ENCODE assay signal across 8 cellular contexts in the genomic region with DNA sequence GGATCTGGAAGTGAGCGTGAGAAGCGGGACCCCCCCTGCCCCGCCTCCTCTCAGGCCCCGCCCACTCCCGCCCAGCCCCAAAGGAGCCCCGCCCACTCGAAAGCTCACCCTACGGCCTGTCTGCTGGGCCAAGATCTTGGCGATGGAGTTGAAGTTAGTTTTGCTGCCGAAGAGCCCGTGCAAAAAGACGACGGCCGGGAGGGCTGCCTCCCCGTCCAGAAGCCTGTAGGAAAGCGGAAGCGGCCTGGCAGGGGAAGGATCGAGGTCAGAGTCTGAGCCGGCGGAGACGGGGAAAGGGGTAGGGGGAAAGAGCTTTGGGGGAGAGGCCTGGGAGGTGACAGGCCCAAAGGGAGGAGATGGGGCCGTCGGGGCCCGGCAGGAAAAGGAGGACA. TPM values are rescaled to one million over a fixed set of nuclear protein-coding genes. Genes with fewer than 3 reads are reported as not detected.
DNase-seq lines count a peak whose midpoint lies in the region; ATAC-seq, FAIRE-seq and TF ChIP-seq lines count a peak whose summit lies in the region.

No MANE protein-coding gene starts in this region.

- H2BK5ac ChIP-seq in IMR-90 (ENCODE audit: low read depth, low read length, poor library complexity, severe bottlenecking) = peak overlapping the region; percentile 1

- H3K4me1 Mint-ChIP-seq in T-helper 17 cell = peaks cover 8% of the 10 kb centered on the region

- WGBS in IMR-90 (ENCODE audit: extremely low coverage in 2 of 2, insufficient read length in 1 of 2), 2 experiments = 10% methylated on average over 2 of the region's 24 CpGs; no CpG with 5 or more reads in 1 of the 2 experiments
- under 1% methylated on average over 20 of the region's 24 CpGs for WGBS in K562 (ENCODE audit: insufficient coverage, low coverage, missing lambda C conversion rate)
- no CpG with 5 or more reads among the region's 24 CpGs for WGBS in iPS DF 6.9 (ENCODE audit: insufficient coverage, insufficient read length)

- in situ Hi-C loops in IMR-90 (cut with MboI; ENCODE audit: low sequenced_read_pairs) (no loop called here), K562 (cut with MboI) (loop anchor here (10.0 kb wide), 1 partner anchor 403 kb away; no protein-coding TSS in a partner anchor)

- H3K27me3 Mint-ChIP-seq in T-helper 17 cell = no peaks in the 10 kb centered on the region

- H2AFZ ChIP-seq in IMR-90 (replicated peaks; ENCODE audit: low read length, poor library complexity) (peak overlapping the region; percentile 92), K562 (ENCODE audit: low read depth, low read length) (peak overlapping the region; percentile 89)

- H2AK5ac ChIP-seq in IMR-90 (ENCODE audit: low read depth, low read length) = peak overlapping the region; percentile 11; the same call in 1 of the 2 replicates

- peaks cover 8% of the 10 kb centered on the region for H3K9me1 ChIP-seq in IMR-90 (ENCODE audit: insufficient read depth, low read length)
- peaks cover 4% of the 10 kb centered on the region for H3K9me1 ChIP-seq in K562 (ENCODE audit: control insufficient read depth, insufficient read depth, low read length)

- no peak overlapping the region for H4K5ac ChIP-seq in IMR-90 (ENCODE audit: low read depth, low read length)

- no peak for TF ChIP-seq RAD21 in IMR-90 (IDR thresholded peaks at IDR 0.05; ENCODE audit: low read length)
- no peak for TF ChIP-seq RAD21 in K562 (CRISPR knock-in tag; conservative IDR thresholded peaks at IDR 0.05 in 1 of 2, IDR thresholded peaks at IDR 0.05 in 1 of 2)

- peaks cover 19% of the 10 kb centered on the region for H3K79me2 ChIP-seq in K562 (ENCODE audit: control insufficient read depth, insufficient read depth, low read length)

- H4K8ac ChIP-seq in IMR-90 (ENCODE audit: low read depth in 2 of 2, low read length in 2 of 2) = peak overlapping the region in 1 of 2 experiments; percentile 39; a peak in 1 of 4 replicates

- H3K4ac ChIP-seq in IMR-90 (ENCODE audit: low read depth, low read length) = peak overlapping the region; percentile 52; the same call in 1 of the 2 replicates

- H4K20me1 ChIP-seq in IMR-90 (ENCODE audit: insufficient read depth, low read length) (peaks cover 3% of the 10 kb centered on the region; the same call in 1 of the 2 replicates), K562 (replicated peaks; ENCODE audit: control insufficient read depth, insufficient read depth, low read length) (peaks cover 21% of the 10 kb centered on the region)

- H3K36me3 ChIP-seq in IMR-90 (ENCODE audit: control insufficient read depth, insufficient read depth, low read length) (0 out of 2 replicates have a peak, but pooled peaks cover 6% of the 10 kb centered on the region), K562 (ENCODE audit: control insufficient read depth, insufficient read depth, low read length) (peaks cover 24% of the 10 kb centered on the region), iPS DF 6.9 (ENCODE audit: control insufficient read depth, insufficient read depth, low read length) (peaks cover 7% of the 10 kb centered on the region; the same call in 1 of the 2 replicates)

- CTCF ChIA-PET in IMR-90 (lab: Yijun Ruan, JAX) = interaction anchor here (1.6 kb wide), 1 partner anchor 13 kb away, joined by 6 read pairs; no protein-coding TSS in a partner anchor
- CTCF ChIA-PET in K562 (lab: Yijun Ruan, JAX; ENCODE audit: low intra/inter-chr PET ratio) = no interaction called here

- H3K14ac ChIP-seq in IMR-90 (replicated peaks; ENCODE audit: low read depth, low read length) = peak overlapping the region; percentile 25; the same call in 1 of the 2 replicates

- no peak overlapping the region for H3K18ac ChIP-seq in IMR-90 (ENCODE audit: low read depth, low read length)

- no TSS peak for BruUV-seq in IMR-90 (replicated peaks; lab: Mats Ljungman, UMichigan)
- BruUV-seq in K562 (replicated peaks; lab: Mats Ljungman, UMichigan) = TSS peak; percentile 59

- H3K4me3 ChIP-seq in IMR-90 (ENCODE audit: insufficient read depth, low read depth, low read length) (peak overlapping the region; percentile 99), K562 (peak overlapping the region; percentile 62), iPS DF 6.9 (ENCODE audit: low read length) (peak overlapping the region; percentile 75; the same call in 1 of the 2 replicates), skeletal muscle cell (ENCODE audit: low read depth, low read length) (peak overlapping the region; percentile 82)

- peak overlapping the region; percentile 95 for H3K4me2 ChIP-seq in IMR-90 (ENCODE audit: low read depth, low read length)
- H3K4me2 ChIP-seq in K562 (ENCODE audit: insufficient read depth, low read length) = peak overlapping the region; percentile 91

- H2BK20ac ChIP-seq in IMR-90 (ENCODE audit: low read depth, low read length) = no peak overlapping the region

- peaks cover 5 to 27% of the 10 kb centered on the region in 2 experiments; a peak in 3 of 4 replicates for H3K79me1 ChIP-seq in IMR-90 (ENCODE audit: low read depth in 1 of 2, low read length in 2 of 2)

- peaks cover 7% of the 10 kb centered on the region for H3K4me1 ChIP-seq in IMR-90 (ENCODE audit: control insufficient read depth, insufficient read depth, low read length)
- H3K4me1 ChIP-seq in K562 (replicated peaks in 1 of 2; ENCODE audit: control insufficient read depth in 2 of 2, insufficient read depth in 2 of 2, low read length in 2 of 2) = peaks cover 2 to 58% of the 10 kb centered on the region in 2 experiments; a peak in 4 of 5 replicates
- H3K4me1 ChIP-seq in iPS DF 6.9 (ENCODE audit: control insufficient read depth, insufficient read depth, low read length) = peaks cover 7% of the 10 kb centered on the region; the same call in 1 of the 2 replicates

- DNase-seq in IMR-90 (peak; percentile 25), T-helper 17 cell (peak in 2 of 3 donors; percentile 66 to 67), K562 (ENCODE audit: extremely low read depth in 1 of 4, low spot score in 3 of 4) (peak; percentile 86 to 95 (median 94)), iPS DF 6.9 (ENCODE audit: low read depth, low spot score) (no peak), skeletal muscle cell (ENCODE audit: low read depth) (no peak)

- peak overlapping the region; percentile 93 for H3K4me3 Mint-ChIP-seq in T-helper 17 cell

- no peaks in the 10 kb centered on the region for H3K9me3 ChIP-seq in IMR-90 (ENCODE audit: control insufficient read depth, insufficient read depth, low read length)
- no peaks in the 10 kb centered on the region for H3K9me3 ChIP-seq in T-helper 17 cell (ENCODE audit: control insufficient read depth, low read length, poor library complexity, severe bottlenecking)
- no peaks in the 10 kb centered on the region for H3K9me3 ChIP-seq in K562 (replicated peaks; ENCODE audit: control insufficient read depth, insufficient read depth, low read depth, low read length)
- no peaks in the 10 kb centered on the region for H3K9me3 ChIP-seq in iPS DF 6.9 (ENCODE audit: control insufficient read depth, insufficient read depth, low read length)

- POLR2A ChIA-PET in IMR-90 (lab: Charles Lee; ENCODE audit: unreplicated experiment) (interaction anchor here (0.5 kb wide), 1 partner anchor 62 kb away, joined by 4 read pairs; no protein-coding TSS in a partner anchor), K562 (lab: Yijun Ruan, JAX) (interaction anchor here (0.5 to 2.3 kb wide), 7 partner anchors 10 to 216 kb away, joined by 3 to 9 read pairs (median 5); partner anchors contain the start of gene BAZ1B)

- no peak overlapping the region for H2BK15ac ChIP-seq in IMR-90 (ENCODE audit: low read depth, low read length)

- H2AK9ac ChIP-seq in IMR-90 (replicated peaks; ENCODE audit: low read depth, low read length, poor library complexity) = peak overlapping the region; percentile 75

- no peak for TF ChIP-seq EP300 in K562 (IDR thresholded peaks at IDR 0.05; ENCODE audit: low read length)

- peak; percentile 56 for FAIRE-seq in K562 (lab: Jason Lieb, UNC)

- H3K9ac ChIP-seq in IMR-90 (ENCODE audit: low read depth, low read length) = peak overlapping the region; percentile 65
- H3K9ac ChIP-seq in K562 (ENCODE audit: insufficient read depth in 1 of 2, low read depth in 2 of 2, low read length in 2 of 2) = peak overlapping the region; percentile 84 to 100

- peak overlapping the region; percentile 77 for H3K27ac Mint-ChIP-seq in T-helper 17 cell

- H3K27ac ChIP-seq in 22Rv1 = peak overlapping the region; percentile 100
- peak overlapping the region; percentile 69 for H3K27ac ChIP-seq in IMR-90 (ENCODE audit: insufficient read depth, low read length)
- H3K27ac ChIP-seq in K562 (ENCODE audit: extremely low read depth, low read depth, low read length) = peak overlapping the region; percentile 91
- no peak overlapping the region for H3K27ac ChIP-seq in iPS DF 6.9 (ENCODE audit: low read length)

- TF ChIP-seq POLR2A in GM15510 (IDR thresholded peaks at IDR 0.05; ENCODE audit: borderline replicate concordance, extremely low read depth, insufficient read length) (peak; percentile 4), IMR-90 (IDR thresholded peaks at IDR 0.05; ENCODE audit: low read depth, low read length) (no peak), K562 (conservative IDR thresholded peaks at IDR 0.05) (no peak)

- H3K36me3 Mint-ChIP-seq in T-helper 17 cell (ENCODE audit: low read depth) = no peaks in the 10 kb centered on the region

- 0 out of 2 replicates have a peak overlapping the region, but pooled peaks have one; percentile 26 for H3K56ac ChIP-seq in IMR-90 (ENCODE audit: extremely low read depth, insufficient read depth, low read length)

- intact Hi-C loops in IMR-90 (cut with micrococcal nuclease) (loop anchor here (5.0 kb wide), 1 partner anchor 114 kb away; no protein-coding TSS in a partner anchor), K562 (cut with micrococcal nuclease) (loop anchor here (2.0 to 10.0 kb wide), 2 partner anchors 117 to 403 kb away; no protein-coding TSS in a partner anchor)

- H2BK120ac ChIP-seq in IMR-90 (ENCODE audit: low read depth, low read length) = no peak overlapping the region

- no peak overlapping the region for H3K23ac ChIP-seq in IMR-90 (ENCODE audit: low read depth, low read length)

- ATAC-seq in IMR-90 (ENCODE audit: low read depth) (peak; percentile 62), T-helper 17 cell (peak; percentile 10), K562 (peak; percentile 72), HG02588 (IDR thresholded peaks at IDR 0.05; ENCODE audit: unreplicated experiment) (no peak)

- no peak overlapping the region for H4K91ac ChIP-seq in IMR-90 (ENCODE audit: insufficient read depth, low read depth, low read length)

- TF ChIP-seq CTCF in 22Rv1 (IDR thresholded peaks at IDR 0.05) (no peak), IMR-90 (conservative IDR thresholded peaks at IDR 0.05; ENCODE audit: low read depth, low read length) (no peak), K562 (IDR thresholded peaks at IDR 0.05 in 2 of 3, conservative IDR thresholded peaks at IDR 0.05 in 1 of 3; ENCODE audit: insufficient read depth in 2 of 3, low read depth in 1 of 3, low read length in 3 of 3) (no peak)

- H3K27me3 ChIP-seq in IMR-90 (ENCODE audit: control insufficient read depth, insufficient read depth, low read length) = no peaks in the 10 kb centered on the region
- H3K27me3 ChIP-seq in K562 (ENCODE audit: control insufficient read depth in 2 of 2, insufficient read depth in 2 of 2, low read length in 2 of 2) = no peaks in the 10 kb centered on the region
- H3K27me3 ChIP-seq in iPS DF 6.9 (ENCODE audit: control insufficient read depth, insufficient read depth, low read length) = no peaks in the 10 kb centered on the region

- dilution Hi-C loops in IMR-90 (cut with HindIII; ENCODE audit: low sequenced_read_pairs, unreplicated experiment) = no loop called here

RNA-seq across cellular contexts. Expression of gene ABHD11, which starts 0.4 kb away (rescaled TPM):
- total RNA-seq in IMR-90 (2012; rRNA removed) = 13.4 and 14.2 TPM in 2 replicates
- polyA plus RNA-seq in IMR-90 (2012; rRNA removed) = 19.9 and 22.6 TPM in 2 replicates
- 16.7 and 17.6 TPM in 2 replicates for polyA plus RNA-seq in IMR-90 (2012; cell fraction: cytosol; rRNA removed)
- polyA plus RNA-seq in IMR-90 (2012; cell fraction: nucleus; rRNA removed; ENCODE audit: low replicate concordance) = 7.5 and 18.0 TPM in 2 replicates
- 10 to 100 TPM; 14.0 to 15.1 TPM for total RNA-seq in T-helper 17 cell
- 36.5 and 95.8 TPM in 2 replicates for total RNA-seq in K562 (2011; cell fraction: chromatin; rRNA removed; ENCODE audit: low replicate concordance)
- total RNA-seq in K562 (2011; cell fraction: nucleolus; rRNA removed) = 87.9 and 90.7 TPM in 2 replicates
- 50.6 and 64.7 TPM in 2 replicates for total RNA-seq in K562 (2011; cell fraction: nucleoplasm; rRNA removed)
- 44.2 and 52.6 TPM in 2 replicates for total RNA-seq in K562 (2014; rRNA removed)
- total RNA-seq in K562 (2014; rRNA removed; fragmentation: Illumina TruSeq; extraction: Trizol) = 11.7 and 13.2 TPM in 2 replicates
- total RNA-seq in K562 (2015; rRNA removed; fragmentation: Illumina TruSeq; extraction: Trizol) = 17.5 and 17.9 TPM in 2 replicates
- total RNA-seq in K562 (2021) = 32.6 and 37.3 TPM in 2 replicates
- polyA plus RNA-seq in K562 (2011; rRNA removed) = 18.4 and 18.9 TPM in 2 replicates
- 22.5 and 50.4 TPM in 2 replicates for polyA plus RNA-seq in K562 (2011; cell fraction: cytosol; rRNA removed)
- 22.8 and 51.7 TPM in 2 replicates for polyA plus RNA-seq in K562 (2011; cell fraction: nucleus; rRNA removed)
- polyA plus RNA-seq in K562 (2012) = 24.2 and 35.9 TPM in 2 replicates
- 25.5 and 26.3 TPM in 2 replicates for polyA plus RNA-seq in K562 (2014; fragmentation: Illumina TruSeq; extraction: Trizol)
- 1 to 10 TPM; 7.7 to 8.6 TPM for polyA plus RNA-seq in K562 (2014; fragmentation: Nextera tagmentation; extraction: Ambion mirVana)
- polyA plus RNA-seq in K562 (2014; rRNA removed) = 40.7 and 41.7 TPM in 2 replicates
- polyA minus RNA-seq in K562 (2011; rRNA and poly(A)+ RNA removed) = 5.8 and 10.2 TPM in 2 replicates
- polyA minus RNA-seq in K562 (2011; cell fraction: cytosol; rRNA and poly(A)+ RNA removed) = 7.9 and 9.4 TPM in 2 replicates
- polyA minus RNA-seq in K562 (2011; cell fraction: nucleus; rRNA and poly(A)+ RNA removed) = 33.2 and 40.7 TPM in 2 replicates

RNA-seq across cellular contexts. Expression of gene STX1A, which starts 18.7 kb away (rescaled TPM):
- 9.3 and 10.0 TPM in 2 replicates for total RNA-seq in IMR-90 (2012; rRNA removed)
- polyA plus RNA-seq in IMR-90 (2012; rRNA removed) = 22.0 and 22.6 TPM in 2 replicates
- polyA plus RNA-seq in IMR-90 (2012; cell fraction: cytosol; rRNA removed) = 9.5 and 18.4 TPM in 2 replicates
- polyA plus RNA-seq in IMR-90 (2012; cell fraction: nucleus; rRNA removed; ENCODE audit: low replicate concordance) = 99.0 and 183 TPM in 2 replicates
- total RNA-seq in T-helper 17 cell = 10 to 100 TPM; 18.4 to 21.2 TPM
- 30.3 and 77.9 TPM in 2 replicates for total RNA-seq in K562 (2011; cell fraction: chromatin; rRNA removed; ENCODE audit: low replicate concordance)
- 38.9 and 39.9 TPM in 2 replicates for total RNA-seq in K562 (2011; cell fraction: nucleolus; rRNA removed)
- 23.4 and 25.5 TPM in 2 replicates for total RNA-seq in K562 (2011; cell fraction: nucleoplasm; rRNA removed)
- 9.1 and 9.9 TPM in 2 replicates for total RNA-seq in K562 (2014; rRNA removed)
- 2.3 and 3.9 TPM in 2 replicates for total RNA-seq in K562 (2014; rRNA removed; fragmentation: Illumina TruSeq; extraction: Trizol)
- 6.3 and 9.6 TPM in 2 replicates for total RNA-seq in K562 (2015; rRNA removed; fragmentation: Illumina TruSeq; extraction: Trizol)
- 8.0 and 8.9 TPM in 2 replicates for total RNA-seq in K562 (2021)
- polyA plus RNA-seq in K562 (2011; rRNA removed) = 6.7 and 7.5 TPM in 2 replicates
- polyA plus RNA-seq in K562 (2011; cell fraction: cytosol; rRNA removed) = 5.7 and 9.2 TPM in 2 replicates
- polyA plus RNA-seq in K562 (2011; cell fraction: nucleus; rRNA removed) = 47.5 and 68.0 TPM in 2 replicates
- 7.2 and 8.0 TPM in 2 replicates for polyA plus RNA-seq in K562 (2012)
- 6.1 and 9.9 TPM in 2 replicates for polyA plus RNA-seq in K562 (2014; fragmentation: Illumina TruSeq; extraction: Trizol)
- polyA plus RNA-seq in K562 (2014; fragmentation: Nextera tagmentation; extraction: Ambion mirVana) = under 1 TPM; 0.04 to 0.15 TPM
- 11.7 and 15.1 TPM in 2 replicates for polyA plus RNA-seq in K562 (2014; rRNA removed)
- 14.4 and 26.2 TPM in 2 replicates for polyA minus RNA-seq in K562 (2011; rRNA and poly(A)+ RNA removed)
- polyA minus RNA-seq in K562 (2011; cell fraction: cytosol; rRNA and poly(A)+ RNA removed) = 6.7 and 8.3 TPM in 2 replicates
- polyA minus RNA-seq in K562 (2011; cell fraction: nucleus; rRNA and poly(A)+ RNA removed) = 9.0 and 13.7 TPM in 2 replicates

RNA-seq across cellular contexts. Expression of gene CLDN3, which starts 31.9 kb away (rescaled TPM):
- 0.18 TPM in 1 of 2 replicates, not detected in the other for total RNA-seq in IMR-90 (2012; rRNA removed)
- polyA plus RNA-seq in IMR-90 (2012; rRNA removed) = 0.12 and 0.16 TPM in 2 replicates
- 0.30 and 0.37 TPM in 2 replicates for polyA plus RNA-seq in IMR-90 (2012; cell fraction: cytosol; rRNA removed)
- polyA plus RNA-seq in IMR-90 (2012; cell fraction: nucleus; rRNA removed; ENCODE audit: low replicate concordance) = 0.12 TPM in 1 of 2 replicates, not detected in the other
- not detected for total RNA-seq in T-helper 17 cell
- not detected in 2 replicates for total RNA-seq in K562 (2011; cell fraction: chromatin; rRNA removed; ENCODE audit: low replicate concordance)
- not detected in 2 replicates for total RNA-seq in K562 (2011; cell fraction: nucleolus; rRNA removed)
- total RNA-seq in K562 (2011; cell fraction: nucleoplasm; rRNA removed) = not detected in 2 replicates
- not detected in 2 replicates for total RNA-seq in K562 (2014; rRNA removed)
- not detected in 2 replicates for total RNA-seq in K562 (2014; rRNA removed; fragmentation: Illumina TruSeq; extraction: Trizol)
- not detected in 2 replicates for total RNA-seq in K562 (2015; rRNA removed; fragmentation: Illumina TruSeq; extraction: Trizol)
- 0.29 TPM in 1 of 2 replicates, not detected in the other for total RNA-seq in K562 (2021)
- not detected in 2 replicates for polyA plus RNA-seq in K562 (2011; rRNA removed)
- polyA plus RNA-seq in K562 (2011; cell fraction: cytosol; rRNA removed) = not detected in 2 replicates
- polyA plus RNA-seq in K562 (2011; cell fraction: nucleus; rRNA removed) = not detected in 2 replicates
- polyA plus RNA-seq in K562 (2012) = 0.05 TPM in 1 of 2 replicates, not detected in the other
- polyA plus RNA-seq in K562 (2014; fragmentation: Illumina TruSeq; extraction: Trizol) = not detected in 2 replicates
- not detected for polyA plus RNA-seq in K562 (2014; fragmentation: Nextera tagmentation; extraction: Ambion mirVana)
- not detected in 2 replicates for polyA plus RNA-seq in K562 (2014; rRNA removed)
- not detected in 2 replicates for polyA minus RNA-seq in K562 (2011; rRNA and poly(A)+ RNA removed)
- not detected in 2 replicates for polyA minus RNA-seq in K562 (2011; cell fraction: cytosol; rRNA and poly(A)+ RNA removed)
- not detected in 2 replicates for polyA minus RNA-seq in K562 (2011; cell fraction: nucleus; rRNA and poly(A)+ RNA removed)

RNA-seq across cellular contexts. Expression of gene BUD23, which starts 54.8 kb away (rescaled TPM):
- total RNA-seq in IMR-90 (2012; rRNA removed) (35.7 and 40.8 TPM in 2 replicates), T-helper 17 cell (10 to 100 TPM; 96.0 to 98.0 TPM), K562 (2014; rRNA removed) (170 and 183 TPM in 2 replicates), K562 (2014; rRNA removed; fragmentation: Illumina TruSeq; extraction: Trizol) (117 and 124 TPM in 2 replicates), K562 (2015; rRNA removed; fragmentation: Illumina TruSeq; extraction: Trizol) (123 and 128 TPM in 2 replicates), K562 (2021) (135 and 144 TPM in 2 replicates)
- polyA plus RNA-seq in IMR-90 (2012; rRNA removed) (65.2 and 72.2 TPM in 2 replicates), K562 (2011; rRNA removed) (115 and 168 TPM in 2 replicates), K562 (2014; fragmentation: Illumina TruSeq; extraction: Trizol) (206 and 216 TPM in 2 replicates), K562 (2014; fragmentation: Nextera tagmentation; extraction: Ambion mirVana) (100 to 1,000 TPM in 1 of 2 experiments, 10 to 100 TPM in 1; 79.5 to 150 TPM), K562 (2014; rRNA removed) (270 and 301 TPM in 2 replicates)
- 58.5 and 82.9 TPM in 2 replicates for polyA plus RNA-seq in IMR-90 (2012; cell fraction: cytosol; rRNA removed)
- polyA plus RNA-seq in IMR-90 (2012; cell fraction: nucleus; rRNA removed; ENCODE audit: low replicate concordance) = 42.2 and 57.7 TPM in 2 replicates
- total RNA-seq in K562 (2011; cell fraction: chromatin; rRNA removed; ENCODE audit: low replicate concordance) = 117 and 181 TPM in 2 replicates
- 113 TPM in 2 replicates for total RNA-seq in K562 (2011; cell fraction: nucleolus; rRNA removed)
- total RNA-seq in K562 (2011; cell fraction: nucleoplasm; rRNA removed) = 140 and 171 TPM in 2 replicates
- 171 and 217 TPM in 2 replicates for polyA plus RNA-seq in K562 (2011; cell fraction: cytosol; rRNA removed)
- polyA plus RNA-seq in K562 (2011; cell fraction: nucleus; rRNA removed) = 88.8 and 118 TPM in 2 replicates
- 99.9 and 166 TPM in 2 replicates for polyA plus RNA-seq in K562 (2012)
- polyA minus RNA-seq in K562 (2011; rRNA and poly(A)+ RNA removed) = 64.3 and 80.9 TPM in 2 replicates
- 39.0 and 45.1 TPM in 2 replicates for polyA minus RNA-seq in K562 (2011; cell fraction: cytosol; rRNA and poly(A)+ RNA removed)
- 19.1 and 20.2 TPM in 2 replicates for polyA minus RNA-seq in K562 (2011; cell fraction: nucleus; rRNA and poly(A)+ RNA removed)

RNA-seq across cellular contexts. Expression of gene DNAJC30, which starts 55.0 kb away (rescaled TPM):
- 1.6 and 1.7 TPM in 2 replicates for total RNA-seq in IMR-90 (2012; rRNA removed)
- polyA plus RNA-seq in IMR-90 (2012; rRNA removed) = 9.0 and 10.6 TPM in 2 replicates
- polyA plus RNA-seq in IMR-90 (2012; cell fraction: cytosol; rRNA removed) = 14.3 and 19.4 TPM in 2 replicates
- polyA plus RNA-seq in IMR-90 (2012; cell fraction: nucleus; rRNA removed; ENCODE audit: low replicate concordance) = 4.8 and 8.4 TPM in 2 replicates
- total RNA-seq in T-helper 17 cell = 10 to 100 TPM; 10.6 to 11.5 TPM
- 18.6 and 26.1 TPM in 2 replicates for total RNA-seq in K562 (2011; cell fraction: chromatin; rRNA removed; ENCODE audit: low replicate concordance)
- 21.3 and 26.5 TPM in 2 replicates for total RNA-seq in K562 (2011; cell fraction: nucleolus; rRNA removed)
- 23.2 and 25.1 TPM in 2 replicates for total RNA-seq in K562 (2011; cell fraction: nucleoplasm; rRNA removed)
- total RNA-seq in K562 (2014; rRNA removed) = 6.9 and 8.6 TPM in 2 replicates
- 3.8 and 4.2 TPM in 2 replicates for total RNA-seq in K562 (2014; rRNA removed; fragmentation: Illumina TruSeq; extraction: Trizol)
- 4.4 and 4.6 TPM in 2 replicates for total RNA-seq in K562 (2015; rRNA removed; fragmentation: Illumina TruSeq; extraction: Trizol)
- 10.1 and 11.3 TPM in 2 replicates for total RNA-seq in K562 (2021)
- polyA plus RNA-seq in K562 (2011; rRNA removed) = 2.0 and 3.7 TPM in 2 replicates
- polyA plus RNA-seq in K562 (2011; cell fraction: cytosol; rRNA removed) = 3.2 and 14.7 TPM in 2 replicates
- polyA plus RNA-seq in K562 (2011; cell fraction: nucleus; rRNA removed) = 4.0 and 7.2 TPM in 2 replicates
- 5.5 and 7.0 TPM in 2 replicates for polyA plus RNA-seq in K562 (2012)
- polyA plus RNA-seq in K562 (2014; fragmentation: Illumina TruSeq; extraction: Trizol) = 4.6 and 6.4 TPM in 2 replicates
- polyA plus RNA-seq in K562 (2014; fragmentation: Nextera tagmentation; extraction: Ambion mirVana) = 1 to 10 TPM; 1.1 to 1.4 TPM
- polyA plus RNA-seq in K562 (2014; rRNA removed) = 9.2 and 11.4 TPM in 2 replicates
- 5.5 and 7.9 TPM in 2 replicates for polyA minus RNA-seq in K562 (2011; rRNA and poly(A)+ RNA removed)
- 3.3 and 3.4 TPM in 2 replicates for polyA minus RNA-seq in K562 (2011; cell fraction: cytosol; rRNA and poly(A)+ RNA removed)
- 8.8 and 10.3 TPM in 2 replicates for polyA minus RNA-seq in K562 (2011; cell fraction: nucleus; rRNA and poly(A)+ RNA removed)

Comparison
In these comparisons a context has a peak if more than half of its experiments do, and no peak if none do; other contexts are left out.
1. DNase-seq: peak in IMR-90 (single experiment), T-helper 17 cell (2 of 3) and K562 (4 of 4); none in iPS DF 6.9 (single experiment) and skeletal muscle cell (single experiment).
2. Peak in every context shown above with its lines, with median percentiles within 50 percentile points of each other: H3K4me3 ChIP-seq.